ENCODE assay signal across 8 cellular contexts in genomic region chr4:88008624-88009235, GRCh38. TPM values are rescaled to one million over a fixed set of nuclear protein-coding genes. Genes with fewer than 3 reads are reported as not detected.
DNase-seq lines count a peak whose midpoint lies in the region; FAIRE-seq and TF ChIP-seq lines count a peak whose summit lies in the region.

No MANE protein-coding gene starts in this region.

- CTCF ChIA-PET in endothelial cell of umbilical vein (lab: Charles Lee): interaction anchor here (1.0 to 2.8 kb wide), 3 partner anchors 25 to 203 kb away, joined by 4 to 15 read pairs (median 8); no protein-coding TSS in a partner anchor

- POLR2A ChIA-PET in endothelial cell of umbilical vein (lab: Charles Lee): no interaction called here

- no peak overlapping the region for H3K18ac ChIP-seq in neuronal stem cell (ENCODE audit: low read length)

- peak; percentile 42 for FAIRE-seq in endothelial cell of umbilical vein (lab: Jason Lieb, UNC)

- H3K36me3 ChIP-seq in SJSA1: peaks cover 5% of the 10 kb centered on the region
- H3K36me3 ChIP-seq in endothelial cell of umbilical vein (ENCODE audit: control insufficient read depth in 2 of 2, extremely low read depth in 1 of 2, insufficient read depth in 2 of 2, low read length in 2 of 2): no peaks in the 10 kb centered on the region
- no peaks in the 10 kb centered on the region for H3K36me3 ChIP-seq in neuronal stem cell (replicated peaks in 1 of 2; ENCODE audit: control insufficient read depth in 2 of 2, insufficient read depth in 2 of 2, low read length in 2 of 2)

- dilution Hi-C loops in endothelial cell of umbilical vein (cut with MboI; ENCODE audit: extremely low pct_ligation_motif_present, low sequenced_read_pairs): no loop called here

- TF ChIP-seq POLR2A in endothelial cell of umbilical vein (IDR thresholded peaks at IDR 0.05; ENCODE audit: low read depth, low read length): no peak

- H4K91ac ChIP-seq in neuronal stem cell (ENCODE audit: low read depth, low read length, poor library complexity): no peak overlapping the region

- H3K4me3 ChIP-seq in SJSA1 (peak overlapping the region; percentile 97), endothelial cell of umbilical vein (replicated peaks in 1 of 3; ENCODE audit: insufficient read depth in 1 of 3, low read depth in 1 of 3, low read length in 3 of 3) (peak overlapping the region; percentile 66 to 89 (median 88)), neuronal stem cell (ENCODE audit: low read length in 2 of 2) (peak overlapping the region; percentile 89 to 93)

- H2BK12ac ChIP-seq in neuronal stem cell (ENCODE audit: low read length): no peak overlapping the region

- no peak overlapping the region for H3K14ac ChIP-seq in neuronal stem cell (ENCODE audit: low read length)

- peak; percentile 17 for DNase-seq in DMS 273 (lab: John Stamatoyannopoulos, UW; ENCODE audit: unreplicated experiment)
- DNase-seq in DMS 273 treated with DMSO at 0.1 percent for 48 hours (lab: John Stamatoyannopoulos, UW): no peak
- peak in 1 of 2 experiments; percentile 48 for DNase-seq in SJSA1 (ENCODE audit: low read depth in 1 of 2, low spot score in 2 of 2)
- DNase-seq in endothelial cell of umbilical vein (ENCODE audit: low read depth, low spot score): peak; percentile 78
- DNase-seq in neuronal stem cell (ENCODE audit: low spot score): no peak
- DNase-seq in NOMO-1 treated with DMSO at 0.1 percent for 48 hours (lab: John Stamatoyannopoulos, UW; ENCODE audit: unreplicated experiment): no peak
- no peak for DNase-seq in middle frontal gyrus (ENCODE audit: extremely low spot score, low spot score)
- DNase-seq in NCI-H1694 treated with DMSO at 0.1 percent for 48 hours (lab: John Stamatoyannopoulos, UW): no peak

- peak overlapping the region; percentile 86 for H3K4me2 ChIP-seq in endothelial cell of umbilical vein (ENCODE audit: insufficient read depth, low read length)
- H3K4me2 ChIP-seq in neuronal stem cell (ENCODE audit: insufficient read depth, low read length, poor library complexity, severe bottlenecking): peak overlapping the region; percentile 75

- H2AFZ ChIP-seq in endothelial cell of umbilical vein (ENCODE audit: low read depth, low read length) (no peak overlapping the region), neuronal stem cell (ENCODE audit: low read length) (peak overlapping the region; percentile 92)

- H2BK120ac ChIP-seq in neuronal stem cell (ENCODE audit: low read depth, low read length): no peak overlapping the region

- H3K9me3 ChIP-seq in SJSA1 (replicated peaks) (no peaks in the 10 kb centered on the region), endothelial cell of umbilical vein (replicated peaks; ENCODE audit: control insufficient read depth, insufficient read depth, low read length) (no peaks in the 10 kb centered on the region), neuronal stem cell (replicated peaks in 1 of 2; ENCODE audit: control insufficient read depth in 2 of 2, insufficient read depth in 1 of 2, low read depth in 1 of 2, low read length in 2 of 2) (peaks cover 0 to 6% of the 10 kb centered on the region in 2 donors)

- peak overlapping the region; percentile 93 for H3K9ac ChIP-seq in endothelial cell of umbilical vein (replicated peaks; ENCODE audit: extremely low read depth, insufficient read depth, low read length)
- peak overlapping the region; percentile 73 for H3K9ac ChIP-seq in neuronal stem cell (ENCODE audit: low read depth, low read length, poor library complexity)

- peaks cover 4% of the 10 kb centered on the region for H3K79me1 ChIP-seq in neuronal stem cell (ENCODE audit: low read depth, low read length)

- H2BK15ac ChIP-seq in neuronal stem cell (ENCODE audit: low read length): no peak overlapping the region

- H4K20me1 ChIP-seq in endothelial cell of umbilical vein (replicated peaks; ENCODE audit: control insufficient read depth, extremely low read depth, insufficient read depth, low read length): no peaks in the 10 kb centered on the region

- H3K27ac ChIP-seq in SJSA1 (no peak overlapping the region; the same call in 1 of the 2 replicates), endothelial cell of umbilical vein (ENCODE audit: insufficient read depth, low read depth, low read length) (peak overlapping the region; percentile 68), neuronal stem cell (replicated peaks; ENCODE audit: low read length) (no peak overlapping the region)

- no peaks in the 10 kb centered on the region for H3K9me1 ChIP-seq in endothelial cell of umbilical vein (replicated peaks; ENCODE audit: control insufficient read depth, extremely low read depth, insufficient read depth, low read length)

- H3K4me1 ChIP-seq in SJSA1 (replicated peaks) (peaks cover 32% of the 10 kb centered on the region), endothelial cell of umbilical vein (ENCODE audit: control insufficient read depth, extremely low read depth, insufficient read depth, low read length) (peaks cover 29% of the 10 kb centered on the region), neuronal stem cell (ENCODE audit: control insufficient read depth in 2 of 2, insufficient read depth in 1 of 2, low read depth in 1 of 2, low read length in 2 of 2) (peaks cover 3 to 5% of the 10 kb centered on the region in 2 donors)

- H2AK5ac ChIP-seq in neuronal stem cell (ENCODE audit: low read depth, low read length): no peak overlapping the region

- H4K8ac ChIP-seq in neuronal stem cell (ENCODE audit: low read depth, low read length): no peak overlapping the region

- no CpG with 5 or more reads among the region's 5 CpGs for WGBS in neuronal stem cell (ENCODE audit: extremely low coverage in 2 of 2, insufficient read length in 2 of 2, insufficient replicate concordance in 1 of 2), 2 donors

- H3K27me3 ChIP-seq in SJSA1 (replicated peaks) (no peaks in the 10 kb centered on the region), endothelial cell of umbilical vein (ENCODE audit: control insufficient read depth in 2 of 2, insufficient read depth in 2 of 2, low read length in 2 of 2) (no peaks in the 10 kb centered on the region), neuronal stem cell (ENCODE audit: control insufficient read depth in 3 of 3, insufficient read depth in 3 of 3, low read depth in 1 of 3, low read length in 3 of 3) (peaks cover 0 to 13% (median 6%) of the 10 kb centered on the region in 3 experiments)

- no peak overlapping the region for H3K23ac ChIP-seq in neuronal stem cell (ENCODE audit: low read depth, low read length, poor library complexity)

- H2BK5ac ChIP-seq in neuronal stem cell (ENCODE audit: low read length): no peak overlapping the region

- intact Hi-C loops in endothelial cell of umbilical vein (cut with micrococcal nuclease): loop anchor here (1.0 to 5.0 kb wide), 4 partner anchors 10 to 276 kb away; partner anchors contain the start of gene PPM1K

- no TSS peak for BruUV-seq in endothelial cell of umbilical vein (replicated peaks; lab: Mats Ljungman, UMichigan)

- peaks cover 55% of the 10 kb centered on the region for H3K79me2 ChIP-seq in endothelial cell of umbilical vein (ENCODE audit: control insufficient read depth, insufficient read depth, low read length)

- no peak for TF ChIP-seq CTCF in endothelial cell of umbilical vein (IDR thresholded peaks at IDR 0.05; ENCODE audit: extremely low read depth in 1 of 2, insufficient read depth in 1 of 2, low read depth in 1 of 2, low read length in 2 of 2)

- H3K4ac ChIP-seq in neuronal stem cell (ENCODE audit: low read length): no peak overlapping the region

TF ChIP-seq in endothelial cell of umbilical vein, 7 proteins besides CTCF, POLR2A, EP300 and RAD21:
- TF ChIP-seq GATA2 (IDR thresholded peaks at IDR 0.05; ENCODE audit: insufficient read depth, insufficient read length, low read depth, low read length) (peak; percentile 16), FOS (IDR thresholded peaks at IDR 0.05; ENCODE audit: borderline replicate concordance, insufficient read depth, low read length) (no peak)

RNA-seq across cellular contexts. Expression of gene PKD2, which starts 1.3 kb away (rescaled TPM):
- total RNA-seq in SJSA1 (2014; rRNA removed; shearing (Covaris generic)): 37.6 and 43.2 TPM in 2 replicates
- 27.0 and 33.5 TPM in 2 replicates for total RNA-seq in endothelial cell of umbilical vein
- 15.2 and 23.1 TPM in 2 replicates for polyA plus RNA-seq in endothelial cell of umbilical vein
- 17.7 and 18.4 TPM in 2 replicates for polyA plus RNA-seq in endothelial cell of umbilical vein (2011; cell fraction: cytosol; rRNA removed)
- 114 and 154 TPM in 2 replicates for polyA plus RNA-seq in endothelial cell of umbilical vein (2011; cell fraction: nucleus; rRNA removed)
- polyA plus RNA-seq in endothelial cell of umbilical vein (2012): 19.0 and 19.3 TPM in 2 replicates
- 69.5 and 73.2 TPM in 2 replicates for polyA minus RNA-seq in endothelial cell of umbilical vein
- 4.4 TPM for polyA minus RNA-seq in endothelial cell of umbilical vein (2011; cell fraction: cytosol; rRNA and poly(A)+ RNA removed)
- 71.2 and 90.9 TPM in 2 replicates for polyA minus RNA-seq in endothelial cell of umbilical vein (2011; cell fraction: nucleus; rRNA and poly(A)+ RNA removed)
- 10.3 TPM for polyA plus RNA-seq in neuronal stem cell (2013, experiment 1 of 2)
- polyA plus RNA-seq in neuronal stem cell (2013, experiment 2 of 2): 11.0 TPM

RNA-seq across cellular contexts. Expression of gene SPP1, which starts 33.2 kb away (rescaled TPM):
- total RNA-seq in SJSA1 (2014; rRNA removed; shearing (Covaris generic)): 2.7 and 3.6 TPM in 2 replicates
- total RNA-seq in endothelial cell of umbilical vein: not detected in 2 replicates
- not detected in 2 replicates for polyA plus RNA-seq in endothelial cell of umbilical vein
- not detected in 2 replicates for polyA plus RNA-seq in endothelial cell of umbilical vein (2011; cell fraction: cytosol; rRNA removed)
- not detected in 2 replicates for polyA plus RNA-seq in endothelial cell of umbilical vein (2011; cell fraction: nucleus; rRNA removed)
- not detected in 2 replicates for polyA plus RNA-seq in endothelial cell of umbilical vein (2012)
- polyA minus RNA-seq in endothelial cell of umbilical vein: not detected in 2 replicates
- not detected for polyA minus RNA-seq in endothelial cell of umbilical vein (2011; cell fraction: cytosol; rRNA and poly(A)+ RNA removed)
- not detected in 2 replicates for polyA minus RNA-seq in endothelial cell of umbilical vein (2011; cell fraction: nucleus; rRNA and poly(A)+ RNA removed)
- polyA plus RNA-seq in neuronal stem cell (2013, experiment 1 of 2): 1.2 TPM
- 1.6 TPM for polyA plus RNA-seq in neuronal stem cell (2013, experiment 2 of 2)

Comparison
In these comparisons a context has a peak if more than half of its experiments do, and no peak if none do; other contexts are left out.
1. DNase-seq: peak in DMS 273 (single experiment) and endothelial cell of umbilical vein (single experiment); none in DMS 273 treated with DMSO at 0.1 percent for 48 hours (single experiment), neuronal stem cell (single experiment), NOMO-1 treated with DMSO at 0.1 percent for 48 hours (single experiment), middle frontal gyrus (single experiment) and NCI-H1694 treated with DMSO at 0.1 percent for 48 hours (single experiment).
2. Peak in every context shown above with its lines, with median percentiles within 50 percentile points of each other: H3K4me3 ChIP-seq.